12 cellular contexts compared by ENCODE assay signal in the genomic region with DNA sequence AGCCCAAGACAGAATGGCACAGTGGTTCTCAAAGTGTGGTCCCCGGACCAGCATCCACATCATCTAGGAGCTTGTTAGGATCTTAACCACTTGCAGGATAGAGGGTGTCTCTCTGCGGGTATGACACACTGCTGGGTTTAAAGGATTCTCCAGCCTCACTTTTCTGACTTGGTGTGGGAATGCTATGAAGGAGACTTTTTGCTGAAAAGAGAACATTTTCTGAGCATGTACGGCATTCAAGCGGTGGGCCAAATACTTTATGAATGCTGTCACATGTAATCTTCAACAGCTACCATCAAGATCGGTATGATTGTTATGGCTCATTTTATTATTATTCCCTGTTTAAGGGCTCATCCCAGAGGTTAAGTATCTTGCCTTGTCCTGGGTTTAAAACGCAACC. TPM values are rescaled to one million over a fixed set of nuclear protein-coding genes. Genes with fewer than 3 reads are reported as not detected.
DNase-seq lines count a peak whose midpoint lies in the region; TF ChIP-seq lines count a peak whose summit lies in the region.
"Had no signal": no experiment of that assay in that cellular context is flagged by ENCODE, and none has a peak within 500 bp of the region (broad histone marks: within the 10 kb centered on the region; RNA-seq: fewer than 3 reads in every experiment).

No MANE protein-coding gene starts in this region.

- no peak overlapping the region for H3K27ac Mint-ChIP-seq in Calu3 (ENCODE audit: unreplicated experiment)

- H3K4me1 ChIP-seq in smooth muscle cell (ENCODE audit: low read depth), result peaks cover 39% of the 10 kb centered on the region

- no peaks in the 10 kb centered on the region for H3K9me3 Mint-ChIP-seq in Calu3 (ENCODE audit: low read depth, unreplicated experiment)

- peak overlapping the region; percentile 84 for H3K4me2 ChIP-seq in smooth muscle cell

- H3K27ac ChIP-seq in layer of hippocampus (ENCODE audit: low read depth, low read length), result peak overlapping the region; percentile 96
- H3K27ac ChIP-seq in smooth muscle cell (ENCODE audit: low read depth), result peak overlapping the region; percentile 97

- H3K27me3 ChIP-seq in layer of hippocampus (ENCODE audit: control insufficient read depth, insufficient read depth, low read length), result no peaks in the 10 kb centered on the region
- no peaks in the 10 kb centered on the region for H3K27me3 ChIP-seq in smooth muscle cell (ENCODE audit: low read depth)

- CTCF ChIA-PET in Calu3 (lab: Charles Lee), result interaction anchor here (0.5 to 2.0 kb wide), 4 partner anchors 20 to 278 kb away, joined by 3 to 9 read pairs (median 4); no protein-coding TSS in a partner anchor

- no peaks in the 10 kb centered on the region for H4K20me1 ChIP-seq in smooth muscle cell (ENCODE audit: low read depth)

- H2AFZ ChIP-seq in smooth muscle cell (ENCODE audit: low read depth), result no peak overlapping the region

- H3K4me3 ChIP-seq in astrocyte of the spinal cord (ENCODE audit: low read depth, low read length), result no peak overlapping the region
- H3K4me3 ChIP-seq in smooth muscle cell, result no peak overlapping the region

- intact Hi-C loops in Calu3 (cut with micrococcal nuclease; ENCODE audit: unreplicated experiment), result no loop called here

- no peaks in the 10 kb centered on the region for H3K27me3 Mint-ChIP-seq in Calu3 (ENCODE audit: unreplicated experiment)

- peaks cover 11% of the 10 kb centered on the region for H3K79me2 ChIP-seq in smooth muscle cell (ENCODE audit: low read depth)

- in situ Hi-C loops in astrocyte of the spinal cord (cut with HindIII; ENCODE audit: low sequenced_read_pairs), result no loop called here

- DNase-seq in EL (peak; percentile 67), astrocyte of the spinal cord (ENCODE audit: low read depth, low spot score) (peak; percentile 52), smooth muscle cell (lab: John Stamatoyannopoulos, UW; ENCODE audit: unreplicated experiment) (no peak), Calu3 (no peak), NCI-H345 (lab: John Stamatoyannopoulos, UW) (no peak)
- no peak for DNase-seq in activated CD8-positive, alpha-beta memory T cell treated with anti-CD3 and anti-CD28 coated beads for 24 hours
- no peak for DNase-seq in activated CD4-positive, CD25-positive, alpha-beta regulatory T cell treated with anti-CD3 and anti-CD28 coated beads, Interleukin-2, amount 50 U/mL, for 72 hours
- DNase-seq: activated T-cell treated with anti-CD3 and anti-CD28 coated beads, Interleukin-2, amount 50 U/mL, for 48 hours; midbrain; NCI-H446 treated with DMSO at 0.1 percent for 48 hours; T-helper 2 cell had no signal

- no peaks in the 10 kb centered on the region for H3K36me3 ChIP-seq in smooth muscle cell (ENCODE audit: low read depth)

- no TSS peak for BruUV-seq in Calu3 (replicated peaks; lab: Mats Ljungman, UMichigan)

- no peak for TF ChIP-seq CTCF in astrocyte of the spinal cord (IDR thresholded peaks at IDR 0.05; ENCODE audit: low read depth, low read length)
- no peak for TF ChIP-seq CTCF in smooth muscle cell (IDR thresholded peaks at IDR 0.05; ENCODE audit: borderline replicate concordance, insufficient read depth, poor library complexity, severe bottlenecking)
- no peak for TF ChIP-seq CTCF in Calu3 (IDR thresholded peaks at IDR 0.05; ENCODE audit: unreplicated experiment)

- H3K4me3 Mint-ChIP-seq in Calu3 (ENCODE audit: low read depth, unreplicated experiment), result no peak overlapping the region

- H3K4me1 Mint-ChIP-seq in Calu3 (ENCODE audit: low read depth, unreplicated experiment), result peaks cover 25% of the 10 kb centered on the region

- peaks cover 10% of the 10 kb centered on the region for H3F3A ChIP-seq in smooth muscle cell (ENCODE audit: low read depth)

- H3K9me3 ChIP-seq in smooth muscle cell (replicated peaks; ENCODE audit: low read depth), result no peaks in the 10 kb centered on the region

- H3K36me3 Mint-ChIP-seq in Calu3 (ENCODE audit: insufficient read depth, unreplicated experiment), result peaks cover 24% of the 10 kb centered on the region

- peak overlapping the region; percentile 84 for H3K9ac ChIP-seq in smooth muscle cell (ENCODE audit: low read depth)

- WGBS in smooth muscle cell (ENCODE audit: low lambda C conversion rate), result 46% methylated on average over 6 of the region's 6 CpGs

RNA-seq across cellular contexts. Expression of a gene that starts 1.7 kb away (rescaled TPM):
- 43.8 and 58.6 TPM in 2 replicates for total RNA-seq in smooth muscle cell
- polyA plus RNA-seq in smooth muscle cell, result 252 and 270 TPM in 2 replicates
- total RNA-seq in Calu3 (2022), result 26.4 and 32.6 TPM in 2 replicates

Comparison
In these comparisons a context has a peak if more than half of its experiments do, and no peak if none do; other contexts are left out.
1. DNase-seq: peak in EL (single experiment) and astrocyte of the spinal cord (single experiment); none in smooth muscle cell (single experiment), activated CD8-positive, alpha-beta memory T cell treated with anti-CD3 and anti-CD28 coated beads for 24 hours (single experiment), activated CD4-positive, CD25-positive, alpha-beta regulatory T cell treated with anti-CD3 and anti-CD28 coated beads, Interleukin-2, amount 50 U/mL, for 72 hours (single experiment), Calu3 (single experiment) and NCI-H345 (single experiment).